14 cellular contexts compared by ENCODE assay signal in the genomic region with DNA sequence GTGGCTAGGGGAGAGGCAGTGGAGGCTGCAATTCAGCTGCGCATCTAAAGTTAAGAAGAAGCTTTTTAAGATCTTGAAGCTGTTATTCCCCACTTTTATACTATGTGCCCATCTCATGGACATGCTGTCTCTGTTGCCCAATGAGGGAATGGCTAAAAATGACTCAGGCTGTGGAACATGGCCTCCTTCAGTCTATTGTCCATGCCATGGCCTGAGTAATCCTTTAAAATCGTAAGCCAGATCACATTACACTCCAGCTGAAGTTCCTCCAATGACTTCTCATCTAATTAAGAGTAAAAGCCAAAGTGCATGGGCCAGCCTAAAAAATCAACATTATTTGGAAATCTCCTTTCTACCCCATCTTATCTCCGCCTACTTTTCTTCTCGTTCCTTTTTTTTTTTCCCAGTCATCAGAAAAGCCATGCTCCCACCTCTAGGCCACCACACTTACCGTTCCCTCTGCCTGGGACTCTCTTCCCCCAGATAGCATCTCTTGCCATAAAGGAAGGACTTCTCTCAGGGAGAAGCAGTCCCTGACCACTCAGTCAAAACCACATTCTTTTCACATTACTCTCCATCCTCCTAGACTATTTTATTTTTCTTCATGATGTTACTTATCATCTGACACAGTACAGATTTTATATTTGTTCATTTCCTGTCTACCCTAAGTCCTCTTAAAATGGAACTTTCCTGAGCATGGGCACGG.
DNase-seq lines count a peak whose midpoint lies in the region; ATAC-seq, FAIRE-seq and TF ChIP-seq lines count a peak whose summit lies in the region.
"Had no signal": no experiment of that assay in that cellular context is flagged by ENCODE, and none has a peak within 500 bp of the region (broad histone marks: within the 10 kb centered on the region; RNA-seq: fewer than 3 reads in every experiment).

No MANE protein-coding gene starts in this region.

- no peaks in the 10 kb centered on the region for H3K79me2 ChIP-seq in PC-3 (ENCODE audit: low read length)

- POLR2A ChIA-PET in PC-3 (lab: Charles Lee; ENCODE audit: unreplicated experiment): no interaction called here

- H3K4me3 ChIP-seq in AG10803 (ENCODE audit: low read length) (no peak overlapping the region), PC-3 (ENCODE audit: low read length) (no peak overlapping the region)

- no peaks in the 10 kb centered on the region for H3K9me2 ChIP-seq in PC-3 (replicated peaks; ENCODE audit: low read length)

- ATAC-seq in PC-3 (peak; percentile 90), HG02623 (IDR thresholded peaks at IDR 0.05; ENCODE audit: unreplicated experiment) (no peak), GM18519 (IDR thresholded peaks at IDR 0.05; ENCODE audit: low FRiP score, unreplicated experiment) (no peak)
- ATAC-seq: left lobe of liver had no signal

- no peaks in the 10 kb centered on the region for H3K36me3 ChIP-seq in PC-3 (ENCODE audit: low read depth, low read length)

- BruUV-seq in PC-3 (replicated peaks; lab: Mats Ljungman, UMichigan): no TSS peak

- TF ChIP-seq CTCF in AG10803 (conservative IDR thresholded peaks at IDR 0.05; ENCODE audit: low read length) (no peak), PC-3 (conservative IDR thresholded peaks at IDR 0.05; ENCODE audit: low read depth, low read length) (no peak)

- H2AFZ ChIP-seq in PC-3 (ENCODE audit: low read length): peak overlapping the region; percentile 50

- no peak for FAIRE-seq in GM19239 (lab: Jason Lieb, UNC)
- FAIRE-seq: small intestine had no signal

- DNase-seq in AG10803 (ENCODE audit: low read depth): peak; percentile 93
- DNase-seq in PC-3: peak; percentile 68
- DNase-seq in epithelial cell of prostate (ENCODE audit: low read depth, low spot score): peak; percentile 18
- DNase-seq in non-pigmented ciliary epithelial cell (ENCODE audit: low read depth): peak; percentile 82
- no peak for DNase-seq in GM19239 (ENCODE audit: insufficient read length, low spot score)
- no peak for DNase-seq in stimulated activated naive CD4-positive, alpha-beta T cell (lab: John Stamatoyannopoulos, UW)
- DNase-seq: activated B cell treated with CpG ODN at 0.5 μM for 24 hours; CD4-positive, alpha-beta memory T cell; effector CD8-positive, alpha-beta T cell; MM.1S; small intestine had no signal

- intact Hi-C loops in PC-3 (cut with micrococcal nuclease): no loop called here

- CTCF ChIA-PET in PC-3 (lab: Charles Lee): no interaction called here

- H3K9me3 ChIP-seq in PC-3 (ENCODE audit: low read length): no peaks in the 10 kb centered on the region

- no peaks in the 10 kb centered on the region for H3K27me3 ChIP-seq in PC-3 (ENCODE audit: low read length)

- peaks cover 4% of the 10 kb centered on the region for H3F3A ChIP-seq in PC-3 (ENCODE audit: low read length, unreplicated experiment)

- H3K27ac ChIP-seq in PC-3 (ENCODE audit: low read length) (peak overlapping the region; percentile 74), epithelial cell of prostate (peak overlapping the region; percentile 75)

- peaks cover 14% of the 10 kb centered on the region for H3K4me1 ChIP-seq in PC-3 (ENCODE audit: insufficient read depth, low read length)

- no peak overlapping the region; the same call in 1 of the 2 replicates for H3K9ac ChIP-seq in PC-3 (ENCODE audit: low read length)

- H4K20me1 ChIP-seq in PC-3 (ENCODE audit: low read length): no peaks in the 10 kb centered on the region

- H3K4me2 ChIP-seq in PC-3 (ENCODE audit: low read length): peak overlapping the region; percentile 37; the same call in 1 of the 2 replicates

Comparison
In these comparisons a context has a peak if more than half of its experiments do, and no peak if none do; other contexts are left out.
1. DNase-seq: peak in AG10803 (single experiment), PC-3 (single experiment), epithelial cell of prostate (single experiment) and non-pigmented ciliary epithelial cell (single experiment); none in GM19239 (single experiment) and stimulated activated naive CD4-positive, alpha-beta T cell (0 of 6).